14 cellular contexts compared by ENCODE assay signal in genomic region chr1:243213045-243213787, GRCh38. TPM values are rescaled to one million over a fixed set of nuclear protein-coding genes. Genes with fewer than 3 reads are reported as not detected.
DNase-seq lines count a peak whose midpoint lies in the region; TF ChIP-seq lines count a peak whose summit lies in the region.
"Had no signal": no experiment of that assay in that cellular context is flagged by ENCODE, and none has a peak within 500 bp of the region (broad histone marks: within the 10 kb centered on the region; RNA-seq: fewer than 3 reads in every experiment).

No MANE protein-coding gene starts in this region.

- peaks cover 15% of the 10 kb centered on the region for H3F3A ChIP-seq in smooth muscle cell (ENCODE audit: low read depth)

- no peak for TF ChIP-seq CTCF in smooth muscle cell (IDR thresholded peaks at IDR 0.05; ENCODE audit: borderline replicate concordance, insufficient read depth, poor library complexity, severe bottlenecking)

- no peak overlapping the region for H2AFZ ChIP-seq in smooth muscle cell (ENCODE audit: low read depth)

- H3K4me3 ChIP-seq in smooth muscle cell = no peak overlapping the region
- H3K4me3 ChIP-seq: thyroid gland had no signal

- peaks cover 3% of the 10 kb centered on the region for H3K4me1 ChIP-seq in smooth muscle cell (ENCODE audit: low read depth)

- peaks cover 38% of the 10 kb centered on the region for H4K20me1 ChIP-seq in smooth muscle cell (ENCODE audit: low read depth)

- DNase-seq in NCI-H446 treated with DMSO at 0.1 percent for 48 hours (lab: John Stamatoyannopoulos, UW) (peak; percentile 9), NCI-H446 (lab: John Stamatoyannopoulos, UW) (no peak), RKO (ENCODE audit: low spot score) (peak; percentile 2), fibroblast of the conjunctiva (ENCODE audit: low read depth) (peak; percentile 69), smooth muscle cell (lab: John Stamatoyannopoulos, UW; ENCODE audit: unreplicated experiment) (no peak), HuH-7.5 (ENCODE audit: low spot score) (no peak), NCI-H2227 treated with DMSO at 0.1 percent for 48 hours (lab: John Stamatoyannopoulos, UW) (no peak), NCI-H526 treated with DMSO at 0.1 percent for 48 hours (lab: John Stamatoyannopoulos, UW) (no peak)
- DNase-seq: activated T-cell treated with anti-CD3 and anti-CD28 coated beads, Interleukin-2, amount 50 U/mL, for 24 hours; dermis blood vessel endothelial cell; NCI-H2107; stimulated activated CD4-positive, alpha-beta T cell treated with anti-CD3 and anti-CD28 coated beads, Interleukin-4, amount 100 ng/mL, for 4 hours; thyroid gland had no signal

- no peak overlapping the region for H3K9ac ChIP-seq in smooth muscle cell (ENCODE audit: low read depth)

- H3K27me3 ChIP-seq in smooth muscle cell (ENCODE audit: low read depth) = no peaks in the 10 kb centered on the region
- H3K27me3 ChIP-seq: neutrophil, thyroid gland had no signal

- WGBS in smooth muscle cell (ENCODE audit: low lambda C conversion rate) = 60% methylated on average over 4 of the region's 4 CpGs

- peaks cover 65% of the 10 kb centered on the region for H3K79me2 ChIP-seq in smooth muscle cell (ENCODE audit: low read depth)

- no peaks in the 10 kb centered on the region for H3K9me3 ChIP-seq in smooth muscle cell (replicated peaks; ENCODE audit: low read depth)
- H3K9me3 ChIP-seq: neutrophil, thyroid gland had no signal

- H3K27ac ChIP-seq in smooth muscle cell (ENCODE audit: low read depth) = peak overlapping the region; percentile 67
- H3K27ac ChIP-seq: neutrophil, thyroid gland had no signal

- peak overlapping the region; percentile 69 for H3K4me2 ChIP-seq in smooth muscle cell

- no peaks in the 10 kb centered on the region for H3K36me3 ChIP-seq in smooth muscle cell (ENCODE audit: low read depth)
- H3K36me3 ChIP-seq: thyroid gland had no signal

RNA-seq across cellular contexts. Expression of gene CEP170, which starts 41.9 kb away (rescaled TPM):
- total RNA-seq in smooth muscle cell = 145 and 175 TPM in 2 replicates
- 50.3 and 76.0 TPM in 2 replicates for polyA plus RNA-seq in smooth muscle cell

RNA-seq across cellular contexts. Expression of gene SDCCAG8, which starts 42.6 kb away (rescaled TPM):
- 32.5 and 33.4 TPM in 2 replicates for total RNA-seq in smooth muscle cell
- 30.9 and 33.0 TPM in 2 replicates for polyA plus RNA-seq in smooth muscle cell

Comparison
In these comparisons a context has a peak if more than half of its experiments do, and no peak if none do; other contexts are left out.
1. DNase-seq: peak in NCI-H446 treated with DMSO at 0.1 percent for 48 hours (single experiment), RKO (single experiment) and fibroblast of the conjunctiva (single experiment); none in NCI-H446 (0 of 2), smooth muscle cell (single experiment), HuH-7.5 (single experiment), NCI-H2227 treated with DMSO at 0.1 percent for 48 hours (single experiment) and NCI-H526 treated with DMSO at 0.1 percent for 48 hours (single experiment).